In the genomic region with DNA sequence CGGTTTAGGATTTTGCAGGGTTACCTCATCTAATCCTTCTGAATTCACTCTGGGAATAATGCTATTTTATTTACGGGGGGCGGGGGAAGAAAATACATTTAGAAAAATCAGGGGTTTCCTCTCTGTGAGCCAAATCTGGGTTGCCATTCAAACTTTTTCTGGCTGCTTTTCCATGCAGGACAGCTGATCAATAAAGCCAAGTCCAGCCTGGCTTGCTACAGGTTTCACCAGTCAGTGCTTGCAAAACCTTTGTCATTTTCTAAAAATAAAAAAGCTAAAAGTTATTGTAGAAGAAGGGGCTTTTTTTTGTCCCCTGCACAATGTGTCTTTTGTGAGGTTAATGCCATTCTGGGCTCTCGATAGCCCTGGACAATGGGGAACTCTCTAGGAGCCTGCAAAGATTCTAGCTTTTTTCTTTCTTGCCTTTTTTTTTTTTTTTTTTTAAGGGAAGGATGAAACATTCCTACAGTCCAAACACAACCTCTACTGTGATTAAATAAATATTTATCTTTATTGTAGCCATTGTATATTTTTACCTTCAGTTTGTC, we compare ENCODE assay signal across 16 cellular contexts. TPM values are rescaled to one million over a fixed set of nuclear protein-coding genes. Genes with fewer than 3 reads are reported as not detected.
A peak's percentile ranks its signal among the peaks of the same experiment; 100 is the strongest.
DNase-seq lines count a peak whose midpoint lies in the region; FAIRE-seq and TF ChIP-seq lines count a peak whose summit lies in the region.
"Had no signal": no experiment of that assay in that cellular context is flagged by ENCODE, and none has a peak within 500 bp of the region (broad histone marks: within the 10 kb centered on the region; RNA-seq: fewer than 3 reads in every experiment).

No MANE protein-coding gene starts in this region.

- intact Hi-C loops in PC-9 (cut with micrococcal nuclease; ENCODE audit: unreplicated experiment), result no loop called here

- no peak overlapping the region for H3K4me3 ChIP-seq in PC-9
- peak overlapping the region in 1 of 2 donors; percentile 80 for H3K4me3 ChIP-seq in muscle layer of colon (ENCODE audit: low read depth in 1 of 2, low read length in 2 of 2)
- H3K4me3 ChIP-seq in stomach smooth muscle (ENCODE audit: low read length in 2 of 2), result peak overlapping the region; percentile 68 to 81

- H3K9me2 ChIP-seq in PC-9 (ENCODE audit: insufficient read depth), result no peaks in the 10 kb centered on the region

- POLR2A ChIA-PET in PC-9 (lab: Charles Lee; ENCODE audit: unreplicated experiment), result no interaction called here

- H3K4me1 Mint-ChIP-seq in chondrocyte (ENCODE audit: low read depth), result peaks cover 68% of the 10 kb centered on the region

- H3K27me3 ChIP-seq in PC-9 (ENCODE audit: insufficient read depth, low read depth) (no peaks in the 10 kb centered on the region), muscle layer of colon (ENCODE audit: control insufficient read depth in 1 of 2, insufficient read depth in 2 of 2, low read length in 2 of 2) (no peaks in the 10 kb centered on the region), stomach smooth muscle (ENCODE audit: control insufficient read depth in 1 of 2, insufficient read depth in 2 of 2, low read length in 2 of 2) (no peaks in the 10 kb centered on the region)

- H3K4me1 ChIP-seq in PC-9 (replicated peaks; ENCODE audit: insufficient read depth) (peaks cover 25% of the 10 kb centered on the region), muscle layer of colon (ENCODE audit: insufficient read depth, low read length) (peaks cover 33% of the 10 kb centered on the region), stomach smooth muscle (ENCODE audit: control insufficient read depth, insufficient read depth, low read length) (peaks cover 24% of the 10 kb centered on the region)

- H3K27ac ChIP-seq in PC-9, result no peak overlapping the region
- peak overlapping the region; percentile 95 for H3K27ac ChIP-seq in muscle layer of colon (ENCODE audit: low read depth, low read length)
- no peak overlapping the region for H3K27ac ChIP-seq in stomach smooth muscle (ENCODE audit: low read length)

- TF ChIP-seq CTCF in PC-9 (conservative IDR thresholded peaks at IDR 0.05) (no peak), chondrocyte (IDR thresholded peaks at IDR 0.05) (no peak)

- H3K36me3 ChIP-seq in PC-9 (ENCODE audit: low read depth) (no peaks in the 10 kb centered on the region), muscle layer of colon (ENCODE audit: insufficient read depth, low read length) (no peaks in the 10 kb centered on the region), stomach smooth muscle (ENCODE audit: control insufficient read depth in 2 of 2, insufficient read depth in 2 of 2, low read length in 2 of 2) (no peaks in the 10 kb centered on the region)

- H3K79me2 ChIP-seq in PC-9 (ENCODE audit: low read depth), result peaks cover 20% of the 10 kb centered on the region

- peaks cover 7% of the 10 kb centered on the region for H3K36me3 Mint-ChIP-seq in chondrocyte (ENCODE audit: low read depth)
- H3K36me3 Mint-ChIP-seq: CD4-positive, CD25-positive, alpha-beta regulatory T cell had no signal

- no peaks in the 10 kb centered on the region for H3K27me3 Mint-ChIP-seq in chondrocyte (ENCODE audit: low read depth)

- H3K4me2 ChIP-seq in PC-9, result 0 out of 2 replicates have a peak overlapping the region, but pooled peaks have one; percentile 16

- CTCF ChIA-PET in PC-9 (lab: Charles Lee), result interaction anchor here (0.6 kb wide), 1 partner anchor 30 kb away, joined by 3 read pairs; no protein-coding TSS in a partner anchor

- H2AFZ ChIP-seq in PC-9, result no peak overlapping the region

- H3K9me3 Mint-ChIP-seq in chondrocyte (ENCODE audit: low read depth), result no peaks in the 10 kb centered on the region
- H3K9me3 Mint-ChIP-seq: activated B cell treated with CpG ODN at 0.5 μM for 24 hours; activated naive CD4-positive, alpha-beta T cell treated with anti-CD3 and anti-CD28 coated beads for 36 hours; central memory CD8-positive, alpha-beta T cell; memory B cell had no signal

- peak overlapping the region; percentile 100 for H3K27ac Mint-ChIP-seq in chondrocyte (ENCODE audit: unreplicated experiment)
- H3K27ac Mint-ChIP-seq: activated B cell treated with CpG ODN at 0.5 μM for 24 hours; activated naive CD4-positive, alpha-beta T cell treated with anti-CD3 and anti-CD28 coated beads for 36 hours; CD4-positive, CD25-positive, alpha-beta regulatory T cell; memory B cell had no signal

- H3F3A ChIP-seq in PC-9 (ENCODE audit: insufficient read depth, low read depth), result peaks cover 17% of the 10 kb centered on the region

- BruUV-seq in PC-9 (replicated peaks; lab: Mats Ljungman, UMichigan), result no TSS peak

- H4K20me1 ChIP-seq in PC-9 (ENCODE audit: insufficient read depth), result no peaks in the 10 kb centered on the region

- H3K9me3 ChIP-seq in PC-9 (ENCODE audit: insufficient read depth, low read depth) (no peaks in the 10 kb centered on the region), muscle layer of colon (ENCODE audit: low read length) (no peaks in the 10 kb centered on the region), stomach smooth muscle (ENCODE audit: control insufficient read depth in 2 of 2, low read length in 2 of 2) (no peaks in the 10 kb centered on the region)

- peak overlapping the region; percentile 93 for H3K4me3 Mint-ChIP-seq in chondrocyte (ENCODE audit: unreplicated experiment)
- H3K4me3 Mint-ChIP-seq: activated B cell treated with CpG ODN at 0.5 μM for 24 hours; activated naive CD4-positive, alpha-beta T cell treated with anti-CD3 and anti-CD28 coated beads for 36 hours; central memory CD8-positive, alpha-beta T cell; memory B cell had no signal

- no peak for FAIRE-seq in frontal cortex (lab: Jason Lieb, UNC)
- FAIRE-seq: endothelial cell of umbilical vein, HTR-8/SVneo had no signal

- DNase-seq in PC-9 (no peak), chondrocyte (ENCODE audit: low spot score) (no peak), frontal cortex (ENCODE audit: low spot score in 2 of 2) (no peak), SW 1271 (lab: John Stamatoyannopoulos, UW) (no peak)
- no peak for DNase-seq in NK-92 treated with Interleukin-12 subunit alpha and Interleukin-12 subunit beta, amount 100 ng/mL, for 24 hours (lab: John Stamatoyannopoulos, UW)
- DNase-seq: activated B cell treated with CpG ODN at 0.5 μM for 24 hours; activated naive CD4-positive, alpha-beta T cell treated with anti-CD3 and anti-CD28 coated beads for 36 hours; CD4-positive, CD25-positive, alpha-beta regulatory T cell; hippocampal formation; stimulated activated CD4-positive, alpha-beta T cell treated with anti-CD3 and anti-CD28 coated beads, Interleukin-4, amount 100 ng/mL, for 1 hour had no signal

- peak overlapping the region; percentile 52 for H3K9ac ChIP-seq in muscle layer of colon (ENCODE audit: low read length)
- peak overlapping the region in 1 of 2 donors; percentile 83 for H3K9ac ChIP-seq in stomach smooth muscle (ENCODE audit: low read length in 2 of 2)

RNA-seq across cellular contexts. Expression of a gene that starts 13.1 kb away (rescaled TPM):
- 20.5 and 23.1 TPM in 2 replicates for total RNA-seq in PC-9 (2021)
- total RNA-seq in chondrocyte, result 74.4 to 91.0 TPM (median 86.8 TPM) in 3 replicates
- 4.9 TPM for total RNA-seq in frontal cortex
